ENCODE assay signal across 8 cellular contexts in genomic region chrX:39855748-39856129, GRCh38.
A peak's percentile ranks its signal among the peaks of the same experiment; 100 is the strongest.
DNase-seq lines count a peak whose midpoint lies in the region; FAIRE-seq and TF ChIP-seq lines count a peak whose summit lies in the region.

No MANE protein-coding gene starts in this region.

- H3K9me3 Mint-ChIP-seq in chondrocyte (ENCODE audit: low read depth) = peaks cover 10% of the 10 kb centered on the region
- H3K9me3 Mint-ChIP-seq in endothelial cell (ENCODE audit: unreplicated experiment) = no peaks in the 10 kb centered on the region

- no peak overlapping the region for H2AFZ ChIP-seq in smooth muscle cell (ENCODE audit: low read depth)

- peak overlapping the region; percentile 60 for H3K4me3 ChIP-seq in GM12864 (ENCODE audit: low read depth, low read length)
- no peak overlapping the region for H3K4me3 ChIP-seq in HEK293 (ENCODE audit: low read depth, low read length)
- no peak overlapping the region for H3K4me3 ChIP-seq in bronchial epithelial cell (ENCODE audit: low read depth, low read length)
- no peak overlapping the region for H3K4me3 ChIP-seq in smooth muscle cell

- H3K27ac ChIP-seq in HEK293 (ENCODE audit: extremely low read depth, low read depth, low read length) (no peak overlapping the region), smooth muscle cell (ENCODE audit: low read depth) (peak overlapping the region; percentile 76)

- H3K36me3 Mint-ChIP-seq in chondrocyte (ENCODE audit: low read depth) (no peaks in the 10 kb centered on the region), endothelial cell (ENCODE audit: low read depth, unreplicated experiment) (no peaks in the 10 kb centered on the region)

- no peak overlapping the region for H3K4me3 Mint-ChIP-seq in chondrocyte (ENCODE audit: unreplicated experiment)
- H3K4me3 Mint-ChIP-seq in endothelial cell (ENCODE audit: unreplicated experiment) = no peak overlapping the region

- whole genome bisulfite sequencing in smooth muscle cell (ENCODE audit: low lambda C conversion rate) = 34% methylated on average over 10 of the region's 10 CpGs

- DNase-seq in GM12864 (ENCODE audit: low read depth) = peak; percentile 79
- DNase-seq in NAMALWA (ENCODE audit: low spot score) = peak; percentile 36
- peak; percentile 51 for DNase-seq in UCSD-AML1 (lab: John Stamatoyannopoulos, UW; ENCODE audit: unreplicated experiment)
- peak; percentile 44 for DNase-seq in bronchial epithelial cell (ENCODE audit: low read depth)
- no peak for DNase-seq in smooth muscle cell (lab: John Stamatoyannopoulos, UW; ENCODE audit: unreplicated experiment)
- no peak for DNase-seq in chondrocyte (ENCODE audit: low spot score)
- no peak for DNase-seq in endothelial cell (ENCODE audit: low spot score)

- no peaks in the 10 kb centered on the region for H4K20me1 ChIP-seq in smooth muscle cell (ENCODE audit: low read depth)

- H3K27me3 Mint-ChIP-seq in chondrocyte (ENCODE audit: low read depth) (no peaks in the 10 kb centered on the region), endothelial cell (ENCODE audit: unreplicated experiment) (peaks cover 2% of the 10 kb centered on the region)

- no peaks in the 10 kb centered on the region for H3K79me2 ChIP-seq in smooth muscle cell (ENCODE audit: low read depth)

- no peak for TF ChIP-seq CTCF in GM12864 (IDR thresholded peaks at IDR 0.05; ENCODE audit: low read depth, low read length, missing control alignments)
- no peak for TF ChIP-seq CTCF in HEK293 (tag by site-specific recombination; IDR thresholded peaks at IDR 0.05)
- TF ChIP-seq CTCF in bronchial epithelial cell (IDR thresholded peaks at IDR 0.05; ENCODE audit: insufficient read depth, low read length, severe bottlenecking) = no peak
- TF ChIP-seq CTCF in smooth muscle cell (IDR thresholded peaks at IDR 0.05; ENCODE audit: borderline replicate concordance, insufficient read depth, poor library complexity, severe bottlenecking) = no peak
- no peak for TF ChIP-seq CTCF in chondrocyte (IDR thresholded peaks at IDR 0.05)
- no peak for TF ChIP-seq CTCF in endothelial cell (IDR thresholded peaks at IDR 0.05; ENCODE audit: unreplicated experiment)

- H3K27me3 ChIP-seq in bronchial epithelial cell (ENCODE audit: control insufficient read depth, insufficient read depth, low read length) (no peaks in the 10 kb centered on the region), smooth muscle cell (ENCODE audit: low read depth) (no peaks in the 10 kb centered on the region)

- H3K4me1 Mint-ChIP-seq in chondrocyte (ENCODE audit: low read depth) (peaks cover 31% of the 10 kb centered on the region), endothelial cell (ENCODE audit: unreplicated experiment) (peaks cover 28% of the 10 kb centered on the region)

- no peaks in the 10 kb centered on the region for H3F3A ChIP-seq in smooth muscle cell (ENCODE audit: low read depth)

- H3K4me1 ChIP-seq in HEK293 (ENCODE audit: control insufficient read depth, insufficient read depth, low read length) (no peaks in the 10 kb centered on the region), smooth muscle cell (ENCODE audit: low read depth) (peaks cover 27% of the 10 kb centered on the region)

- POLR2A ChIA-PET in HEK293 (lab: Yijun Ruan, JAX) = interaction anchor here (1.4 to 1.6 kb wide), 2 partner anchors 158 to 242 kb away, joined by 3 read pairs; partner anchors contain the start of gene BCOR

- H3K9me3 ChIP-seq in HEK293 (ENCODE audit: control insufficient read depth, insufficient read depth, low read depth, low read length) (no peaks in the 10 kb centered on the region), smooth muscle cell (replicated peaks; ENCODE audit: low read depth) (no peaks in the 10 kb centered on the region)

- no peak for FAIRE-seq in bronchial epithelial cell (lab: Jason Lieb, UNC)

- H3K27ac Mint-ChIP-seq in chondrocyte (ENCODE audit: unreplicated experiment) (no peak overlapping the region), endothelial cell (ENCODE audit: unreplicated experiment) (no peak overlapping the region)

- peak overlapping the region; percentile 67 for H3K4me2 ChIP-seq in smooth muscle cell

- H3K36me3 ChIP-seq in HEK293 (ENCODE audit: control insufficient read depth in 2 of 2, insufficient read depth in 1 of 2, low read length in 2 of 2) (no peaks in the 10 kb centered on the region), bronchial epithelial cell (ENCODE audit: control insufficient read depth, insufficient read depth, low read length) (no peaks in the 10 kb centered on the region), smooth muscle cell (ENCODE audit: low read depth) (no peaks in the 10 kb centered on the region)

- peak overlapping the region; percentile 58 for H3K9ac ChIP-seq in smooth muscle cell (ENCODE audit: low read depth)

- CTCF ChIA-PET in HEK293 (lab: Yijun Ruan, JAX) = interaction anchor here (0.6 kb wide), 2 partner anchors 42 to 91 kb away, joined by 3 read pairs; no protein-coding TSS in a partner anchor

TF ChIP-seq in HEK293, 187 proteins besides CTCF, POLR2A, EP300 and RAD21 (continues in another document):
- TF ChIP-seq ZIC2 (tag by site-specific recombination; IDR thresholded peaks at IDR 0.05) (peak; percentile 35; the same call in 1 of the 2 replicates), ZFHX2 (tag by site-specific recombination; conservative IDR thresholded peaks at IDR 0.05) (peak; percentile 61), ZNF2 (tag by site-specific recombination; IDR thresholded peaks at IDR 0.05) (no peak), ZBTB48 (tag by site-specific recombination; IDR thresholded peaks at IDR 0.05) (no peak), SP3 (tag by site-specific recombination; IDR thresholded peaks at IDR 0.05) (0 out of 2 replicates have a peak, but pooled peaks have one; percentile 9), HIC1 (tag by site-specific recombination; IDR thresholded peaks at IDR 0.05) (no peak), ZNF596 (tag by site-specific recombination; IDR thresholded peaks at IDR 0.05) (no peak), ZNF530 (tag by site-specific recombination; IDR thresholded peaks at IDR 0.05; ENCODE audit: low read depth) (no peak), ZNF391 (tag by site-specific recombination; IDR thresholded peaks at IDR 0.05; ENCODE audit: borderline replicate concordance, low read depth) (no peak), ZSCAN16 (tag by site-specific recombination; IDR thresholded peaks at IDR 0.05) (no peak), KLF16 (tag by site-specific recombination; IDR thresholded peaks at IDR 0.05) (no peak), HOXD13 (CRISPR knock-in tag; IDR thresholded peaks at IDR 0.05; ENCODE audit: borderline replicate concordance) (no peak), ZNF16 (tag by site-specific recombination; IDR thresholded peaks at IDR 0.05; ENCODE audit: low read depth) (no peak), ZSCAN4 (tag by site-specific recombination; IDR thresholded peaks at IDR 0.05) (no peak), GLIS2 (tag by site-specific recombination; IDR thresholded peaks at IDR 0.05) (0 out of 2 replicates have a peak, but pooled peaks have one; percentile 25)
- TF ChIP-seq, protein P1, sequence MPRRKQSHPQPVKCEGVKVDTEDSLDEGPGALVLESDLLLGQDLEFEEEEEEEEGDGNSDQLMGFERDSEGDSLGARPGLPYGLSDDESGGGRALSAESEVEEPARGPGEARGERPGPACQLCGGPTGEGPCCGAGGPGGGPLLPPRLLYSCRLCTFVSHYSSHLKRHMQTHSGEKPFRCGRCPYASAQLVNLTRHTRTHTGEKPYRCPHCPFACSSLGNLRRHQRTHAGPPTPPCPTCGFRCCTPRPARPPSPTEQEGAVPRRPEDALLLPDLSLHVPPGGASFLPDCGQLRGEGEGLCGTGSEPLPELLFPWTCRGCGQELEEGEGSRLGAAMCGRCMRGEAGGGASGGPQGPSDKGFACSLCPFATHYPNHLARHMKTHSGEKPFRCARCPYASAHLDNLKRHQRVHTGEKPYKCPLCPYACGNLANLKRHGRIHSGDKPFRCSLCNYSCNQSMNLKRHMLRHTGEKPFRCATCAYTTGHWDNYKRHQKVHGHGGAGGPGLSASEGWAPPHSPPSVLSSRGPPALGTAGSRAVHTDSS (tag by site-specific recombination; IDR thresholded peaks at IDR 0.05) = no peak
- TF ChIP-seq, protein P2, sequence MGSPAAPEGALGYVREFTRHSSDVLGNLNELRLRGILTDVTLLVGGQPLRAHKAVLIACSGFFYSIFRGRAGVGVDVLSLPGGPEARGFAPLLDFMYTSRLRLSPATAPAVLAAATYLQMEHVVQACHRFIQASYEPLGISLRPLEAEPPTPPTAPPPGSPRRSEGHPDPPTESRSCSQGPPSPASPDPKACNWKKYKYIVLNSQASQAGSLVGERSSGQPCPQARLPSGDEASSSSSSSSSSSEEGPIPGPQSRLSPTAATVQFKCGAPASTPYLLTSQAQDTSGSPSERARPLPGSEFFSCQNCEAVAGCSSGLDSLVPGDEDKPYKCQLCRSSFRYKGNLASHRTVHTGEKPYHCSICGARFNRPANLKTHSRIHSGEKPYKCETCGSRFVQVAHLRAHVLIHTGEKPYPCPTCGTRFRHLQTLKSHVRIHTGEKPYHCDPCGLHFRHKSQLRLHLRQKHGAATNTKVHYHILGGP (tag by site-specific recombination; IDR thresholded peaks at IDR 0.05) = no peak

Comparison
In these comparisons a context has a peak if more than half of its experiments do, and no peak if none do; other contexts are left out.
1. DNase-seq: peak in GM12864 (single experiment), NAMALWA (single experiment), UCSD-AML1 (single experiment) and bronchial epithelial cell (single experiment); none in smooth muscle cell (single experiment), chondrocyte (single experiment) and endothelial cell (single experiment).